Comparison of ENCODE assay signal across 27 cellular contexts in genomic region chr5:149017669-149018068, GRCh38. TPM values are rescaled to one million over a fixed set of nuclear protein-coding genes. Genes with fewer than 3 reads are reported as not detected.
"Had no signal": no experiment of that assay in that cellular context is flagged by ENCODE, and none has a peak within 500 bp of the region (broad histone marks: within the 10 kb centered on the region; RNA-seq: fewer than 3 reads in every experiment).

No MANE protein-coding gene starts in this region.

- FAIRE-seq: islet of Langerhans, kidney, pancreas, small intestine had no signal

- ATAC-seq: left colon; mucosa of descending colon; naive thymus-derived CD4-positive, alpha-beta T cell; natural killer cell treated with Interleukin-12 subunit alpha and Interleukin-12 subunit beta and Interleukin-15 and Interleukin-18, amount 100 ng/mL, for 72 hours; pancreas; right cardiac atrium; stimulated activated effector memory CD8-positive, alpha-beta T cell treated with anti-CD3 and anti-CD28 coated beads, Interleukin-12 subunit alpha, Interleukin-12 subunit beta, amount 100 ng/mL, for 72 hours; stimulated activated naive CD8-positive, alpha-beta T cell treated with anti-CD3 and anti-CD28 coated beads, Interleukin-15, amount 100 ng/mL, for 72 hours had no signal

- DNase-seq: hypothalamus; immature natural killer cell; kidney; left colon; left ventricle myocardium inferior; midbrain; mucosa of descending colon; naive thymus-derived CD4-positive, alpha-beta T cell; pancreas; posterior cingulate gyrus; retina; right cardiac atrium; sigmoid colon; small intestine; spleen; stimulated activated CD4-positive, alpha-beta T cell treated with anti-CD3 and anti-CD28 coated beads, Interleukin-4, amount 100 ng/mL, for 24 hours; stimulated activated naive CD4-positive, alpha-beta T cell; stimulated activated naive CD8-positive, alpha-beta T cell treated with anti-CD3 and anti-CD28 coated beads, Interleukin-15, amount 100 ng/mL, for 72 hours; substantia nigra; uterus had no signal

- H3K27ac ChIP-seq: left ventricle myocardium inferior, pancreas, sigmoid colon, spleen, tibial nerve, uterus had no signal

- H3K9me3 ChIP-seq: left ventricle myocardium inferior, mucosa of descending colon, pancreas, prostate gland, sigmoid colon, spleen, uterus had no signal

- H3K4me3 ChIP-seq: left ventricle myocardium inferior, lung, mucosa of descending colon, pancreas, prostate gland, sigmoid colon, spleen, tibial nerve, uterus had no signal

- H3K27me3 ChIP-seq: sigmoid colon, spleen, tibial nerve, uterus had no signal

- H3K36me3 ChIP-seq: left ventricle myocardium inferior, pancreas, prostate gland, sigmoid colon, spleen, uterus had no signal

- H3K4me1 ChIP-seq: pancreas, prostate gland, spleen, uterus had no signal

RNA-seq across cellular contexts. Expression of gene SH3TC2, which starts 45.2 kb away (rescaled TPM):
- total RNA-seq: natural killer cell treated with Interleukin-12 subunit alpha and Interleukin-12 subunit beta and Interleukin-15 and Interleukin-18, amount 100 ng/mL, for 72 hours had no signal
- polyA plus RNA-seq: naive thymus-derived CD4-positive, alpha-beta T cell; neural cell had no signal
